Comparison of ENCODE assay signal across 1 cellular context in genomic region chr13:67557118-67557517, GRCh38.
TF ChIP-seq lines count a peak whose summit lies in the region.

No MANE protein-coding gene starts in this region.

TF ChIP-seq in IMR-90, 13 proteins besides CTCF, POLR2A, EP300 and RAD21:
- TF ChIP-seq ELK1 (IDR thresholded peaks at IDR 0.05; ENCODE audit: borderline replicate concordance, low read depth, low read length) (no peak), CEBPB (IDR thresholded peaks at IDR 0.05; ENCODE audit: low read depth, low read length) (peak; percentile 53)
